Comparison of ENCODE assay signal across 16 cellular contexts in genomic region chr15:85741662-85742061, GRCh38. TPM values are rescaled to one million over a fixed set of nuclear protein-coding genes. Genes with fewer than 3 reads are reported as not detected.
DNase-seq lines count a peak whose midpoint lies in the region; ATAC-seq and TF ChIP-seq lines count a peak whose summit lies in the region.
"Had no signal": no experiment of that assay in that cellular context is flagged by ENCODE, and none has a peak within 500 bp of the region (broad histone marks: within the 10 kb centered on the region; RNA-seq: fewer than 3 reads in every experiment).

No MANE protein-coding gene starts in this region.

- WGBS in gastroesophageal sphincter (ENCODE audit: low coverage in 1 of 2), 2 donors, result 92% methylated on average over 8 of the region's 11 CpGs; no CpG with 5 or more reads in 1 of the 2 donors
- 89% methylated on average over 11 of the region's 11 CpGs; no CpG with 5 or more reads in 1 of the 2 donors for WGBS in transverse colon (ENCODE audit: low coverage in 1 of 2), 2 donors

- intact Hi-C loops in colonic mucosa (cut with DNase I) (no loop called here), transverse colon (cut with DNase I; ENCODE audit: low total_unique reads) (no loop called here)

- peak overlapping the region; percentile 48 for H3K27ac Mint-ChIP-seq in activated T-cell treated with anti-CD3 and anti-CD28 coated beads, Interleukin-2, amount 50 U/mL, for 72 hours
- peak overlapping the region; percentile 76 for H3K27ac Mint-ChIP-seq in stimulated activated effector memory CD8-positive, alpha-beta T cell treated with anti-CD3 and anti-CD28 coated beads, Interleukin-12 subunit alpha, Interleukin-12 subunit beta, amount 100 ng/mL, for 72 hours
- H3K27ac Mint-ChIP-seq: stimulated activated naive CD8-positive, alpha-beta T cell treated with anti-CD3 and anti-CD28 coated beads, Interleukin-15, Interleukin-2, amounts not matched to agents 100 ng/mL and 50 ng/mL, for 24 hours had no signal

- TF ChIP-seq CTCF in RWPE1 (conservative IDR thresholded peaks at IDR 0.05; ENCODE audit: low read depth), result no peak
- TF ChIP-seq CTCF in gastroesophageal sphincter (IDR thresholded peaks at IDR 0.05), result no peak
- TF ChIP-seq CTCF in colonic mucosa (IDR thresholded peaks at IDR 0.05), result no peak
- no peak for TF ChIP-seq CTCF in transverse colon (IDR thresholded peaks at IDR 0.05)

- no peak for ATAC-seq in activated T-cell treated with anti-CD3 and anti-CD28 coated beads, Interleukin-2, amount 50 U/mL, for 72 hours (replicated peaks in 1 of 2)
- no peak for ATAC-seq in gastroesophageal sphincter
- ATAC-seq in stimulated activated effector memory CD8-positive, alpha-beta T cell treated with anti-CD3 and anti-CD28 coated beads, Interleukin-12 subunit alpha, Interleukin-12 subunit beta, amount 100 ng/mL, for 72 hours, result no peak
- ATAC-seq: activated CD4-positive, CD25-positive, alpha-beta regulatory T cell treated with anti-CD3 and anti-CD28 coated beads, Interleukin-2, amount 50 U/mL, for 24 hours had no signal

- H3K9ac ChIP-seq in colonic mucosa (ENCODE audit: low read depth in 2 of 2, low read length in 2 of 2), result no peak overlapping the region

- H3K27ac ChIP-seq in RWPE1 (peak overlapping the region; percentile 60), gastroesophageal sphincter (peak overlapping the region in 3 of 4 donors; percentile 30 to 64 (median 55)), colonic mucosa (no peak overlapping the region), transverse colon (no peak overlapping the region)
- H3K27ac ChIP-seq: adrenal gland had no signal

- DNase-seq in activated T-cell treated with anti-CD3 and anti-CD28 coated beads, Interleukin-2, amount 50 U/mL, for 72 hours, result no peak
- DNase-seq in activated T-cell treated with anti-CD3 and anti-CD28 coated beads, Interleukin-2, amount 50 U/mL, for 1 hour, result no peak
- no peak for DNase-seq in RWPE1 (ENCODE audit: low spot score)
- DNase-seq in stimulated activated effector memory CD8-positive, alpha-beta T cell treated with anti-CD3 and anti-CD28 coated beads, Interleukin-12 subunit alpha, Interleukin-12 subunit beta, amount 100 ng/mL, for 72 hours (ENCODE audit: low spot score in 2 of 2), result no peak
- no peak for DNase-seq in colonic mucosa
- no peak for DNase-seq in transverse colon
- DNase-seq in AG08396 (ENCODE audit: low spot score), result no peak
- DNase-seq: effector CD4-positive, alpha-beta T cell; NCI-H1092; NCI-H2081 treated with DMSO at 0.1 percent for 48 hours; RPMI8226 had no signal

- H3K36me3 ChIP-seq in gastroesophageal sphincter (peaks cover 5 to 98% of the 10 kb centered on the region in 2 donors), colonic mucosa (peaks cover 45% of the 10 kb centered on the region), transverse colon (peaks cover 0 to 81% (median 41%) of the 10 kb centered on the region in 4 donors)

- H3K27me3 ChIP-seq in gastroesophageal sphincter (no peaks in the 10 kb centered on the region), colonic mucosa (no peaks in the 10 kb centered on the region), transverse colon (no peaks in the 10 kb centered on the region)
- H3K27me3 ChIP-seq: adrenal gland, cardiac muscle cell had no signal

- H3K9me3 Mint-ChIP-seq in activated T-cell treated with anti-CD3 and anti-CD28 coated beads, Interleukin-2, amount 50 U/mL, for 72 hours, result no peaks in the 10 kb centered on the region
- no peaks in the 10 kb centered on the region for H3K9me3 Mint-ChIP-seq in stimulated activated effector memory CD8-positive, alpha-beta T cell treated with anti-CD3 and anti-CD28 coated beads, Interleukin-12 subunit alpha, Interleukin-12 subunit beta, amount 100 ng/mL, for 72 hours
- H3K9me3 Mint-ChIP-seq: stimulated activated naive CD8-positive, alpha-beta T cell treated with anti-CD3 and anti-CD28 coated beads, Interleukin-15, Interleukin-2, amounts not matched to agents 100 ng/mL and 50 ng/mL, for 24 hours had no signal

- H3K9me3 ChIP-seq in gastroesophageal sphincter (no peaks in the 10 kb centered on the region), colonic mucosa (no peaks in the 10 kb centered on the region), transverse colon (no peaks in the 10 kb centered on the region)

- H3K4me1 ChIP-seq in gastroesophageal sphincter (peaks cover 3 to 39% (median 9%) of the 10 kb centered on the region in 3 donors), colonic mucosa (no peaks in the 10 kb centered on the region), transverse colon (no peaks in the 10 kb centered on the region)
- H3K4me1 ChIP-seq: adrenal gland had no signal

- TF ChIP-seq EP300 in gastroesophageal sphincter (IDR thresholded peaks at IDR 0.05), result no peak
- no peak for TF ChIP-seq EP300 in transverse colon (IDR thresholded peaks at IDR 0.05; ENCODE audit: low read depth)

- no peak overlapping the region for H3K4me3 ChIP-seq in gastroesophageal sphincter
- H3K4me3 ChIP-seq in colonic mucosa, result no peak overlapping the region
- H3K4me3 ChIP-seq in transverse colon, result no peak overlapping the region
- H3K4me3 ChIP-seq: adrenal gland, cardiac muscle cell had no signal

- H3K27me3 Mint-ChIP-seq in activated T-cell treated with anti-CD3 and anti-CD28 coated beads, Interleukin-2, amount 50 U/mL, for 72 hours (ENCODE audit: low read depth), result no peaks in the 10 kb centered on the region
- H3K27me3 Mint-ChIP-seq: stimulated activated naive CD8-positive, alpha-beta T cell treated with anti-CD3 and anti-CD28 coated beads, Interleukin-15, Interleukin-2, amounts not matched to agents 100 ng/mL and 50 ng/mL, for 24 hours had no signal

- H3K36me3 Mint-ChIP-seq in activated T-cell treated with anti-CD3 and anti-CD28 coated beads, Interleukin-2, amount 50 U/mL, for 72 hours (ENCODE audit: insufficient read depth in 2 of 2), result peaks cover 3 to 23% of the 10 kb centered on the region in 2 donors
- H3K36me3 Mint-ChIP-seq in stimulated activated effector memory CD8-positive, alpha-beta T cell treated with anti-CD3 and anti-CD28 coated beads, Interleukin-12 subunit alpha, Interleukin-12 subunit beta, amount 100 ng/mL, for 72 hours, result peaks cover 100% of the 10 kb centered on the region

- in situ Hi-C loops in transverse colon (cut with MboI; ENCODE audit: low pct_ligation_motif_present in 1 of 4, low pct_unique_long_range_greater_than_20kb in 1 of 4, low sequenced_read_pairs in 3 of 4), result loop anchor here in 3 of 4 donors (10.0 to 25.0 kb wide), 2 partner anchors 93 to 254 kb away; no protein-coding TSS in a partner anchor

- H3K4me1 Mint-ChIP-seq in activated T-cell treated with anti-CD3 and anti-CD28 coated beads, Interleukin-2, amount 50 U/mL, for 72 hours (ENCODE audit: low read depth), result peaks cover 4% of the 10 kb centered on the region
- H3K4me1 Mint-ChIP-seq in stimulated activated effector memory CD8-positive, alpha-beta T cell treated with anti-CD3 and anti-CD28 coated beads, Interleukin-12 subunit alpha, Interleukin-12 subunit beta, amount 100 ng/mL, for 72 hours, result no peaks in the 10 kb centered on the region

- CTCF ChIA-PET in RWPE1 (lab: Yijun Ruan, JAX), result interaction anchor here (0.6 kb wide), 1 partner anchor 1208 kb away, joined by 5 read pairs; no protein-coding TSS in a partner anchor

- POLR2A ChIA-PET in RWPE1 (lab: Yijun Ruan, JAX; ENCODE audit: low non-redundant PET), result no interaction called here

- TF ChIP-seq POLR2A in gastroesophageal sphincter (IDR thresholded peaks at IDR 0.05) (no peak), transverse colon (IDR thresholded peaks at IDR 0.05) (no peak)

- no peak overlapping the region for H3K4me3 Mint-ChIP-seq in activated T-cell treated with anti-CD3 and anti-CD28 coated beads, Interleukin-2, amount 50 U/mL, for 72 hours
- no peak overlapping the region for H3K4me3 Mint-ChIP-seq in stimulated activated effector memory CD8-positive, alpha-beta T cell treated with anti-CD3 and anti-CD28 coated beads, Interleukin-12 subunit alpha, Interleukin-12 subunit beta, amount 100 ng/mL, for 72 hours
- H3K4me3 Mint-ChIP-seq: stimulated activated naive CD8-positive, alpha-beta T cell treated with anti-CD3 and anti-CD28 coated beads, Interleukin-15, Interleukin-2, amounts not matched to agents 100 ng/mL and 50 ng/mL, for 24 hours had no signal

RNA-seq across cellular contexts. Expression of gene KLHL25, which starts 53.1 kb away (rescaled TPM):
- total RNA-seq in activated T-cell treated with anti-CD3 and anti-CD28 coated beads, Interleukin-2, amount 50 U/mL, for 72 hours, result 1 to 10 TPM; 4.4 to 6.2 TPM
- total RNA-seq in gastroesophageal sphincter (10 to 100 TPM in 3 of 4 donors, 1 to 10 TPM in 1; 8.8 to 21.3 (median 11.8) TPM), colonic mucosa (10 to 100 TPM in 1 of 2 donors, 1 to 10 TPM in 1; 6.6 to 12.7 TPM), transverse colon (10 to 100 TPM; 10.1 to 36.0 (median 10.8) TPM)

Comparison
In these comparisons a context has a peak if more than half of its experiments do, and no peak if none do; other contexts are left out.
1. H3K27ac ChIP-seq: peak in RWPE1 (single experiment) and gastroesophageal sphincter (3 of 4); none in colonic mucosa (single experiment) and transverse colon (0 of 4).